Comparison of ENCODE assay signal across 20 cellular contexts in genomic region chr3:55724407-55724784, GRCh38.
A peak's percentile ranks its signal among the peaks of the same experiment; 100 is the strongest.
DNase-seq lines count a peak whose midpoint lies in the region; ATAC-seq, FAIRE-seq and TF ChIP-seq lines count a peak whose summit lies in the region.
"Had no signal": no experiment of that assay in that cellular context is flagged by ENCODE, and none has a peak within 500 bp of the region (broad histone marks: within the 10 kb centered on the region; RNA-seq: fewer than 3 reads in every experiment).

No MANE protein-coding gene starts in this region.

- no peaks in the 10 kb centered on the region for H3K9me3 ChIP-seq in OCI-LY1 (ENCODE audit: low read length)
- H3K9me3 ChIP-seq in GM12878 (replicated peaks; ENCODE audit: control insufficient read depth, insufficient read depth, low read length), result no peaks in the 10 kb centered on the region
- no peaks in the 10 kb centered on the region for H3K9me3 ChIP-seq in trophoblast cell (ENCODE audit: insufficient read depth, low read depth, low read length)
- H3K9me3 ChIP-seq: BLaER1 treated with 17β-estradiol and CSF1 and Interleukin-3, amounts not matched to agents 10 nM and 100 nM; Caco-2 had no signal

- RAD21 ChIA-PET in GM12878 (lab: Charles Lee; ENCODE audit: unreplicated experiment), result no interaction called here

- no peak for DNase-seq in GM12878 (ENCODE audit: low read depth, low spot score)
- no peak for DNase-seq in trophoblast cell
- no peak for DNase-seq in NCI-H1048 (lab: John Stamatoyannopoulos, UW)
- no peak for DNase-seq in NCI-H510A (lab: John Stamatoyannopoulos, UW)
- no peak for DNase-seq in GM19239 (ENCODE audit: insufficient read length, low spot score)
- no peak for DNase-seq in GM19240 (ENCODE audit: insufficient read length, low spot score)
- DNase-seq: 8988T; Caco-2; CD4-positive, CD25-positive, alpha-beta regulatory T cell; HCEC 1CT; HFFc6 had no signal

- H2BK5ac ChIP-seq in trophoblast cell (ENCODE audit: low read depth, low read length, poor library complexity), result peak overlapping the region; percentile 37

- H3K79me2 ChIP-seq in OCI-LY1 (ENCODE audit: insufficient read depth, low read length) (no peaks in the 10 kb centered on the region), GM12878 (ENCODE audit: control insufficient read depth, insufficient read depth, low read length) (no peaks in the 10 kb centered on the region), trophoblast cell (ENCODE audit: control insufficient read depth, insufficient read depth, low read length, poor library complexity) (no peaks in the 10 kb centered on the region)

- H3K4me2 ChIP-seq in OCI-LY1 (ENCODE audit: low read length) (peak overlapping the region; percentile 57), GM12878 (ENCODE audit: control insufficient read depth, insufficient read depth) (peak overlapping the region; percentile 74), trophoblast cell (ENCODE audit: low read length) (no peak overlapping the region)
- H3K4me2 ChIP-seq: GM23338 had no signal

- peak overlapping the region; percentile 46 for H3K18ac ChIP-seq in trophoblast cell (ENCODE audit: low read length)

- CTCF ChIA-PET in GM12878 (lab: Yijun Ruan, JAX), result interaction anchor here (1.2 to 3.5 kb wide), 3 partner anchors 8 to 217 kb away, joined by 3 to 10 read pairs (median 6); no protein-coding TSS in a partner anchor

- POLR2A ChIA-PET in GM12878 (lab: Charles Lee), result interaction anchor here (0.6 kb wide), 1 partner anchor 76 kb away, joined by 3 read pairs; no protein-coding TSS in a partner anchor

- H2BK12ac ChIP-seq in trophoblast cell (ENCODE audit: low read length), result peak overlapping the region; percentile 60

- TF ChIP-seq EP300 in GM12878 (IDR thresholded peaks at IDR 0.05; ENCODE audit: borderline replicate concordance in 1 of 2, control insufficient read depth in 1 of 2, low read depth in 2 of 2, low read length in 2 of 2), result no peak

- H3K4me1 ChIP-seq in OCI-LY1 (ENCODE audit: insufficient read depth, low read length, severe bottlenecking), result peaks cover 96% of the 10 kb centered on the region
- H3K4me1 ChIP-seq in GM12878 (ENCODE audit: control insufficient read depth, insufficient read depth, low read length), result peaks cover 42% of the 10 kb centered on the region
- H3K4me1 ChIP-seq in trophoblast cell (ENCODE audit: control insufficient read depth in 1 of 2, insufficient read depth in 2 of 2, low read length in 2 of 2), result peaks cover 2 to 8% of the 10 kb centered on the region in 2 experiments
- H3K4me1 ChIP-seq: Caco-2 had no signal

- peak overlapping the region; percentile 52 for H2BK120ac ChIP-seq in trophoblast cell (ENCODE audit: insufficient read depth, low read length, poor library complexity)

- H4K8ac ChIP-seq in trophoblast cell (ENCODE audit: low read depth, low read length), result no peak overlapping the region

- H2AK5ac ChIP-seq in trophoblast cell (ENCODE audit: low read length), result peak overlapping the region; percentile 96

- no peak for TF ChIP-seq CTCF in OCI-LY1 (IDR thresholded peaks at IDR 0.05; ENCODE audit: low read length)
- no peak for TF ChIP-seq CTCF in GM12878 (IDR thresholded peaks at IDR 0.05 in 2 of 3, conservative IDR thresholded peaks at IDR 0.05 in 1 of 3; ENCODE audit: control insufficient read depth in 2 of 3, extremely low read depth in 1 of 3, insufficient read depth in 1 of 3, low read depth in 3 of 3, low read length in 3 of 3)

- H3K14ac ChIP-seq in trophoblast cell (ENCODE audit: low read length), result peak overlapping the region; percentile 63

- in situ Hi-C loops in GM12878 (cut with MboI), result loop anchor here (5.0 to 10.0 kb wide), 2 partner anchors 242 to 870 kb away; no protein-coding TSS in a partner anchor

- H3K4me3 ChIP-seq in OCI-LY1 (ENCODE audit: low read depth, low read length, poor library complexity, severe bottlenecking), result peak overlapping the region; percentile 4
- H3K4me3 ChIP-seq in GM12878, result no peak overlapping the region
- H3K4me3 ChIP-seq in trophoblast cell (ENCODE audit: low read depth, low read length), result no peak overlapping the region
- H3K4me3 ChIP-seq: BLaER1 treated with 17β-estradiol and CSF1 and Interleukin-3, amounts not matched to agents 10 nM and 100 nM; GM23338; K562 had no signal

- H3K27me3 ChIP-seq in OCI-LY1 (ENCODE audit: insufficient read depth, low read length) (no peaks in the 10 kb centered on the region), GM12878 (replicated peaks in 1 of 2; ENCODE audit: control insufficient read depth in 2 of 2, insufficient read depth in 2 of 2, low read length in 1 of 2) (0 out of 4 replicates have a peak, but pooled peaks cover 0 to 1% of the 10 kb centered on the region in 2 experiments), trophoblast cell (ENCODE audit: insufficient read depth, low read length) (no peaks in the 10 kb centered on the region)
- H3K27me3 ChIP-seq: BLaER1 treated with 17β-estradiol and CSF1 and Interleukin-3, amounts not matched to agents 10 nM and 100 nM had no signal

- FAIRE-seq in GM12878 (lab: Jason Lieb, UNC) (no peak), GM19239 (lab: Jason Lieb, UNC) (no peak)
- FAIRE-seq: D721Med, G401.6, H54, K562 had no signal

- no peak overlapping the region for H4K12ac ChIP-seq in trophoblast cell (ENCODE audit: low read depth, low read length)

- intact Hi-C loops in GM12878 (cut with micrococcal nuclease; ENCODE audit: unreplicated experiment), result loop anchor here (5.0 to 10.0 kb wide), 3 partner anchors 102 to 870 kb away; no protein-coding TSS in a partner anchor

- H3K36me3 ChIP-seq in OCI-LY1 (ENCODE audit: insufficient read depth, low read length) (no peaks in the 10 kb centered on the region), GM12878 (ENCODE audit: control insufficient read depth in 2 of 2, insufficient read depth in 2 of 2, low read length in 1 of 2) (no peaks in the 10 kb centered on the region), trophoblast cell (ENCODE audit: control insufficient read depth in 1 of 2, insufficient read depth in 2 of 2, low read length in 2 of 2) (no peaks in the 10 kb centered on the region)
- H3K36me3 ChIP-seq: BLaER1 treated with 17β-estradiol and CSF1 and Interleukin-3, amounts not matched to agents 10 nM and 100 nM had no signal

- H3K27ac ChIP-seq in OCI-LY1 (ENCODE audit: low read depth, low read length, poor library complexity, severe bottlenecking) (peak overlapping the region; percentile 98), GM12878 (ENCODE audit: control insufficient read depth, insufficient read depth) (peak overlapping the region; percentile 60), trophoblast cell (ENCODE audit: low read depth, low read length) (no peak overlapping the region)
- H3K27ac ChIP-seq: BLaER1 treated with 17β-estradiol and CSF1 and Interleukin-3, amounts not matched to agents 10 nM and 100 nM; HL-60 had no signal

- H3F3A ChIP-seq in OCI-LY1 (ENCODE audit: insufficient read depth, low read length), result no peaks in the 10 kb centered on the region

- H3K9me2 ChIP-seq in OCI-LY1 (ENCODE audit: low read depth, low read length), result no peaks in the 10 kb centered on the region

- no peak for TF ChIP-seq RAD21 in GM12878 (IDR thresholded peaks at IDR 0.05; ENCODE audit: insufficient read depth, low read depth, low read length)

- BruUV-seq in GM12878 (replicated peaks; lab: Mats Ljungman, UMichigan), result no TSS peak

- no peak overlapping the region for H3K4ac ChIP-seq in trophoblast cell (ENCODE audit: low read depth, low read length)

- H3K9ac ChIP-seq in OCI-LY1 (ENCODE audit: low read length), result peak overlapping the region; percentile 37
- H3K9ac ChIP-seq in GM12878 (ENCODE audit: control insufficient read depth, insufficient read depth, low read length), result no peak overlapping the region
- H3K9ac ChIP-seq in trophoblast cell (ENCODE audit: low read length), result no peak overlapping the region
- H3K9ac ChIP-seq: BLaER1 treated with 17β-estradiol and CSF1 and Interleukin-3, amounts not matched to agents 10 nM and 100 nM had no signal

- no peaks in the 10 kb centered on the region for H4K20me1 ChIP-seq in OCI-LY1 (ENCODE audit: insufficient read depth, low read length)
- H4K20me1 ChIP-seq in GM12878 (ENCODE audit: control insufficient read depth, insufficient read depth), result no peaks in the 10 kb centered on the region
- H4K20me1 ChIP-seq: BLaER1 treated with 17β-estradiol and CSF1 and Interleukin-3, amounts not matched to agents 10 nM and 100 nM had no signal

- TF ChIP-seq POLR2A in GM12878 (IDR thresholded peaks at IDR 0.05; ENCODE audit: low read depth, low read length), result no peak

- SMC1A ChIA-PET in GM12878 (lab: Charles Lee; ENCODE audit: uncharacterized antibody, unreplicated experiment), result interaction anchor here (1.0 kb wide), 2 partner anchors 23 to 62 kb away, joined by 3 read pairs; no protein-coding TSS in a partner anchor

- peak; percentile 2 for ATAC-seq in GM19395 (IDR thresholded peaks at IDR 0.05; ENCODE audit: unreplicated experiment)
- no peak for ATAC-seq in GM12878
- ATAC-seq: K562 had no signal

- H3K79me1 ChIP-seq in trophoblast cell (ENCODE audit: low read length), result peaks cover 4% of the 10 kb centered on the region

- H3K23ac ChIP-seq in trophoblast cell (ENCODE audit: low read length), result no peak overlapping the region

- no peak overlapping the region for H2AFZ ChIP-seq in OCI-LY1 (ENCODE audit: low read length)
- peak overlapping the region; percentile 36; the same call in 1 of the 2 replicates for H2AFZ ChIP-seq in GM12878 (ENCODE audit: control insufficient read depth, low read depth, low read length)
- H2AFZ ChIP-seq in trophoblast cell (ENCODE audit: insufficient read depth, low read length, poor library complexity), result no peak overlapping the region
- H2AFZ ChIP-seq: GM23338 had no signal

- peak overlapping the region; percentile 84 for H4K91ac ChIP-seq in trophoblast cell (ENCODE audit: low read depth, low read length)

TF ChIP-seq in GM12878, 131 proteins besides CTCF, POLR2A, EP300 and RAD21 (continues in another document):
- TF ChIP-seq SREBF2 (IDR thresholded peaks at IDR 0.05; ENCODE audit: low read length) (no peak), MTA2 (IDR thresholded peaks at IDR 0.05; ENCODE audit: low read depth) (no peak), SREBF1 (IDR thresholded peaks at IDR 0.05; ENCODE audit: low read length) (no peak), FOXK2 (IDR thresholded peaks at IDR 0.05) (no peak)
- TF ChIP-seq, protein P1, sequence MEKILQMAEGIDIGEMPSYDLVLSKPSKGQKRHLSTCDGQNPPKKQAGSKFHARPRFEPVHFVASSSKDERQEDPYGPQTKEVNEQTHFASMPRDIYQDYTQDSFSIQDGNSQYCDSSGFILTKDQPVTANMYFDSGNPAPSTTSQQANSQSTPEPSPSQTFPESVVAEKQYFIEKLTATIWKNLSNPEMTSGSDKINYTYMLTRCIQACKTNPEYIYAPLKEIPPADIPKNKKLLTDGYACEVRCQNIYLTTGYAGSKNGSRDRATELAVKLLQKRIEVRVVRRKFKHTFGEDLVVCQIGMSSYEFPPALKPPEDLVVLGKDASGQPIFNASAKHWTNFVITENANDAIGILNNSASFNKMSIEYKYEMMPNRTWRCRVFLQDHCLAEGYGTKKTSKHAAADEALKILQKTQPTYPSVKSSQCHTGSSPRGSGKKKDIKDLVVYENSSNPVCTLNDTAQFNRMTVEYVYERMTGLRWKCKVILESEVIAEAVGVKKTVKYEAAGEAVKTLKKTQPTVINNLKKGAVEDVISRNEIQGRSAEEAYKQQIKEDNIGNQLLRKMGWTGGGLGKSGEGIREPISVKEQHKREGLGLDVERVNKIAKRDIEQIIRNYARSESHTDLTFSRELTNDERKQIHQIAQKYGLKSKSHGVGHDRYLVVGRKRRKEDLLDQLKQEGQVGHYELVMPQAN (conservative IDR thresholded peaks at IDR 0.05), result no peak
